Comparison of ENCODE assay signal across 8 cellular contexts in the genomic region with DNA sequence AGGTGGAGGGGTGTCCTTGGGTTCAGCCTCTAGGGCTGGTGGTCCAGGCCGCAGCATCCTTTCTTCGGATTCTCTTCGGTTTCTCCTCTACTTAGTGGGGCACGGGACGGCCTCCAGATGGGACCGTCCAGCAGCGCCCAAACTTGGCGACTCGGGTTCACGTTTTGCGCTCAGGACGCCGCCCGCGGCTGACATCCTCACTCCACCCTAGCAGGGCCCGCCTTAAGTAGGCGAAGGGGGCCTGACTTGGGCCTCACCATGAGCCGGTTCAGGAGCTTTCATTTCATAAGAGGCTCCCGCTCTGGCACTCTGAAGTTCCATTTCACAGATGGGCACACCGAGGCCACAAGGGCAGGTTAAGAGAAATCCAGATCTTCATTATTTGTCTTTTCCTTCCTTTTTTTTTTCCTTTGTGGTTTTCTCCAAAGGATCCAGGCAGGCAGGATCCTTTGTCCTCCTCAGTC.
A peak's percentile ranks its signal among the peaks of the same experiment; 100 is the strongest.
DNase-seq lines count a peak whose midpoint lies in the region; ATAC-seq and TF ChIP-seq lines count a peak whose summit lies in the region.

No MANE protein-coding gene starts in this region.

- in situ Hi-C loops in Panc1 (cut with HindIII; ENCODE audit: low pct_unique_long_range_greater_than_20kb, low sequenced_read_pairs), result no loop called here

- H3K36me3 ChIP-seq in heart right ventricle (no peaks in the 10 kb centered on the region), Panc1 (ENCODE audit: control insufficient read depth, insufficient read depth, low read length) (peaks cover 10% of the 10 kb centered on the region), skeletal muscle tissue (ENCODE audit: control insufficient read depth in 3 of 3, insufficient read depth in 3 of 3, low read length in 3 of 3) (no peaks in the 10 kb centered on the region), uterus (no peaks in the 10 kb centered on the region)

- H3K4me1 ChIP-seq in heart right ventricle (peaks cover 8 to 57% (median 20%) of the 10 kb centered on the region in 9 donors), right cardiac atrium (ENCODE audit: control insufficient read depth, insufficient read depth, low read length) (peaks cover 7% of the 10 kb centered on the region), Panc1 (ENCODE audit: control insufficient read depth, insufficient read depth, low read length) (peaks cover 51% of the 10 kb centered on the region), skeletal muscle tissue (ENCODE audit: control insufficient read depth in 3 of 3, insufficient read depth in 3 of 3, low read length in 3 of 3) (peaks cover 19 to 41% (median 38%) of the 10 kb centered on the region in 3 donors), uterus (peaks cover 0 to 5% of the 10 kb centered on the region in 2 donors)

- BruUV-seq in Panc1 (replicated peaks; lab: Mats Ljungman, UMichigan), result no TSS peak

- H3K9ac ChIP-seq in skeletal muscle tissue (ENCODE audit: low read depth in 1 of 3, low read length in 3 of 3), result peak overlapping the region in 2 of 3 donors; percentile 45 to 74

- ATAC-seq in heart right ventricle (no peak), right cardiac atrium (no peak), Panc1 (peak; percentile 5), GM18868 (IDR thresholded peaks at IDR 0.05; ENCODE audit: unreplicated experiment) (no peak), GM18511 (IDR thresholded peaks at IDR 0.05; ENCODE audit: unreplicated experiment) (no peak)

- intact Hi-C loops in heart right ventricle (cut with DNase I), result no loop called here
- intact Hi-C loops in right cardiac atrium (cut with DNase I), result no loop called here
- intact Hi-C loops in Panc1 (cut with micrococcal nuclease; ENCODE audit: unreplicated experiment), result loop anchor here (5.0 kb wide), 1 partner anchor 35 kb away; a partner anchor contains a TSS
- intact Hi-C loops in uterus (cut with DNase I; ENCODE audit: low total_unique reads), result no loop called here

- TF ChIP-seq CTCF in heart right ventricle (IDR thresholded peaks at IDR 0.05), result no peak
- no peak for TF ChIP-seq CTCF in Panc1 (IDR thresholded peaks at IDR 0.05)
- no peak for TF ChIP-seq CTCF in fibroblast of mammary gland (conservative IDR thresholded peaks at IDR 0.05; ENCODE audit: control insufficient read depth, insufficient read depth, low read depth, low read length)
- no peak for TF ChIP-seq CTCF in uterus (IDR thresholded peaks at IDR 0.05)

- WGBS in heart right ventricle, 2 donors, result 45 to 61% methylated on average over 20 of the region's 20 CpGs
- WGBS in right cardiac atrium, result 47% methylated on average over 20 of the region's 20 CpGs

- H3K9me3 ChIP-seq in heart right ventricle (no peaks in the 10 kb centered on the region), right cardiac atrium (ENCODE audit: control insufficient read depth, low read length) (no peaks in the 10 kb centered on the region), Panc1 (ENCODE audit: control insufficient read depth, insufficient read depth, low read depth, low read length) (no peaks in the 10 kb centered on the region), skeletal muscle tissue (ENCODE audit: control insufficient read depth in 3 of 3, low read length in 3 of 3) (no peaks in the 10 kb centered on the region), uterus (no peaks in the 10 kb centered on the region)

- POLR2A ChIA-PET in Panc1 (lab: Charles Lee), result interaction anchor here (1.1 to 2.0 kb wide), 2 partner anchors 26 to 27 kb away, joined by 3 to 7 read pairs; no protein-coding TSS in a partner anchor

- TF ChIP-seq POLR2A in uterus (IDR thresholded peaks at IDR 0.05), result no peak

- DNase-seq in heart right ventricle (no peak), right cardiac atrium (no peak), Panc1 (ENCODE audit: low read depth, low spot score) (no peak), fibroblast of mammary gland (ENCODE audit: low read depth) (no peak), uterus (no peak)

- H3K4me3 ChIP-seq in heart right ventricle, result peak overlapping the region in 9 of 10 donors; percentile 12 to 65 (median 58)
- H3K4me3 ChIP-seq in right cardiac atrium (ENCODE audit: low read length), result no peak overlapping the region
- peak overlapping the region; percentile 92 to 98 for H3K4me3 ChIP-seq in Panc1 (ENCODE audit: low read depth in 2 of 2, low read length in 2 of 2)
- H3K4me3 ChIP-seq in fibroblast of mammary gland (ENCODE audit: control insufficient read depth, low read depth, low read length), result peak overlapping the region; percentile 25
- H3K4me3 ChIP-seq in skeletal muscle tissue (ENCODE audit: low read length in 3 of 3), result peak overlapping the region; percentile 43 to 67 (median 66)
- no peak overlapping the region for H3K4me3 ChIP-seq in uterus

- H3K27me3 ChIP-seq in heart right ventricle (peaks cover 0 to 30% (median 17%) of the 10 kb centered on the region in 7 donors), right cardiac atrium (ENCODE audit: control insufficient read depth, insufficient read depth) (no peaks in the 10 kb centered on the region), Panc1 (ENCODE audit: control insufficient read depth, insufficient read depth, low read length) (no peaks in the 10 kb centered on the region), skeletal muscle tissue (ENCODE audit: control insufficient read depth in 3 of 3, insufficient read depth in 3 of 3, low read length in 3 of 3) (peaks cover 0 to 14% (median 7%) of the 10 kb centered on the region in 3 donors), uterus (peaks cover 0 to 3% of the 10 kb centered on the region in 2 donors)

- CTCF ChIA-PET in Panc1 (lab: Charles Lee), result no interaction called here

- H3K27ac ChIP-seq in heart right ventricle (peak overlapping the region in 1 of 10 donors; percentile 69), right cardiac atrium (ENCODE audit: low read length) (no peak overlapping the region), Panc1 (ENCODE audit: low read length) (peak overlapping the region; percentile 100), skeletal muscle tissue (ENCODE audit: low read depth, low read length) (no peak overlapping the region), uterus (no peak overlapping the region)

Comparison
In these comparisons a context has a peak if more than half of its experiments do, and no peak if none do; other contexts are left out.
1. H3K4me3 ChIP-seq: peak in heart right ventricle (9 of 10), Panc1 (2 of 2), fibroblast of mammary gland (single experiment) and skeletal muscle tissue (3 of 3); none in right cardiac atrium (single experiment) and uterus (0 of 2).